ENCODE assay signal across 19 cellular contexts in the genomic region with DNA sequence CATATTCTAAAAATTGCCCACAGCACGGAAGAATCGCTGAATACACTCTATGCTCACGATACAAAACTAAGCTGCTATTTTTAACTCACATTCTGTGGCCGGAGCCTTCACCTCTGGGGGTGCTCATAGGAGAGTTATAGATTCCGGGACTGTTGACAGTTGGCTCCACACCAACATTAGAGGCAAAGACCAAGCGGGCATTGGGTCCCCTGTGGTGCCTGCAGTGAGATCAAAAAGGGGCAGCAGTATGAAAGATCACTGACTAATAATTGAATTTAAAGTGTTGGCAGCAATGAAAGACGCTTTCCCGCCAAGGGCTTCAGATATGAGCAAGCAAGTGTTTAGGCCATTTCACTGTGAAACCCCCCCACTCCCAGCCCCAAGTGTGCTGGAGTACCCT.
"Had no signal": no experiment of that assay in that cellular context is flagged by ENCODE, and none has a peak within 500 bp of the region (broad histone marks: within the 10 kb centered on the region; RNA-seq: fewer than 3 reads in every experiment).

No MANE protein-coding gene starts in this region.

- H3K4me3 ChIP-seq: esophagus muscularis mucosa, gastroesophageal sphincter, spleen, thyroid gland had no signal

- ATAC-seq: activated T-helper 17 cell treated with anti-CD3 and anti-CD28 coated beads, Interleukin-2, amount 50 U/mL, for 72 hours; gastroesophageal sphincter; left ventricle myocardium superior; sciatic nerve; stimulated activated memory B cell treated with anti-CD40 and anti-IgM and Interleukin-4, amounts not matched to agents 10 μg/mL and 1 μg/mL and 100 μg/mL, for 72 hours had no signal

- H3K27ac ChIP-seq: esophagus muscularis mucosa, gastroesophageal sphincter, spleen, thyroid gland had no signal

- H3K36me3 ChIP-seq: esophagus muscularis mucosa, gastroesophageal sphincter, spleen, thyroid gland had no signal

- DNase-seq: activated CD4-positive, alpha-beta memory T cell treated with anti-CD3 and anti-CD28 coated beads, Interleukin-2, amount 10 ng/mL, durations not matched to agents 7 days and 5 days; activated naive CD4-positive, alpha-beta T cell; activated naive CD8-positive, alpha-beta T cell treated with anti-CD3 and anti-CD28 coated beads for 36 hours; activated T-cell treated with anti-CD3 and anti-CD28 coated beads, Interleukin-2, amount 50 U/mL, for 1 hour; amniotic stem cell; cerebellar nuclear complex; effector memory CD4-positive, alpha-beta T cell; left ventricle myocardium superior; spleen; stimulated activated CD4-positive, alpha-beta T cell treated with anti-CD3 and anti-CD28 coated beads, Interleukin-4, amount 100 ng/mL, for 4 hours; thyroid gland had no signal

- FAIRE-seq: bronchial epithelial cell, endothelial cell of umbilical vein, TTC549 had no signal

- H3K27me3 ChIP-seq: esophagus muscularis mucosa, gastroesophageal sphincter, spleen, thyroid gland had no signal
